11 cellular contexts compared by ENCODE assay signal in genomic region chr5:174581483-174581882, GRCh38.
DNase-seq lines count a peak whose midpoint lies in the region; ATAC-seq and TF ChIP-seq lines count a peak whose summit lies in the region.
"Had no signal": no experiment of that assay in that cellular context is flagged by ENCODE, and none has a peak within 500 bp of the region (broad histone marks: within the 10 kb centered on the region; RNA-seq: fewer than 3 reads in every experiment).

No MANE protein-coding gene starts in this region.

- H3K27ac ChIP-seq in breast epithelium (no peak overlapping the region), PC-3 (ENCODE audit: low read length) (no peak overlapping the region)

- no TSS peak for BruUV-seq in MCF 10A (replicated peaks; lab: Mats Ljungman, UMichigan)
- no TSS peak for BruUV-seq in PC-3 (replicated peaks; lab: Mats Ljungman, UMichigan)

- intact Hi-C loops in MCF 10A (cut with micrococcal nuclease) (no loop called here), breast epithelium (cut with DNase I; ENCODE audit: low total_unique reads) (no loop called here), PC-3 (cut with micrococcal nuclease) (no loop called here)

- H3K4me1 Mint-ChIP-seq in MCF 10A (ENCODE audit: insufficient read depth, unreplicated experiment) (no peaks in the 10 kb centered on the region), type B pancreatic cell (ENCODE audit: unreplicated experiment) (peaks cover 25% of the 10 kb centered on the region)
- H3K4me1 Mint-ChIP-seq: CD4-positive, CD25-positive, alpha-beta regulatory T cell had no signal

- no peaks in the 10 kb centered on the region for H3K27me3 Mint-ChIP-seq in MCF 10A (ENCODE audit: insufficient read depth, unreplicated experiment)
- peaks cover 3% of the 10 kb centered on the region for H3K27me3 Mint-ChIP-seq in type B pancreatic cell
- H3K27me3 Mint-ChIP-seq: CD4-positive, CD25-positive, alpha-beta regulatory T cell; stimulated activated naive CD8-positive, alpha-beta T cell treated with anti-CD3 and anti-CD28 coated beads, Interleukin-15, Interleukin-2, amounts not matched to agents 100 ng/mL and 50 ng/mL, for 24 hours had no signal

- H3K9ac ChIP-seq in PC-3 (ENCODE audit: low read length) = no peak overlapping the region

- H2AFZ ChIP-seq in PC-3 (ENCODE audit: low read length) = no peak overlapping the region

- no peaks in the 10 kb centered on the region for H3K36me3 Mint-ChIP-seq in MCF 10A (ENCODE audit: insufficient read depth, unreplicated experiment)
- H3K36me3 Mint-ChIP-seq in type B pancreatic cell = no peaks in the 10 kb centered on the region
- H3K36me3 Mint-ChIP-seq: CD4-positive, CD25-positive, alpha-beta regulatory T cell had no signal

- H3K27ac Mint-ChIP-seq in MCF 10A (ENCODE audit: low read depth, unreplicated experiment) = no peak overlapping the region
- H3K27ac Mint-ChIP-seq in type B pancreatic cell = no peak overlapping the region
- H3K27ac Mint-ChIP-seq: CD4-positive, CD25-positive, alpha-beta regulatory T cell; stimulated activated naive CD8-positive, alpha-beta T cell treated with anti-CD3 and anti-CD28 coated beads, Interleukin-15, Interleukin-2, amounts not matched to agents 100 ng/mL and 50 ng/mL, for 24 hours had no signal

- H3K4me3 ChIP-seq in breast epithelium (no peak overlapping the region), PC-3 (ENCODE audit: low read length) (no peak overlapping the region), foreskin fibroblast (ENCODE audit: low read depth in 1 of 2, low read length in 2 of 2) (no peak overlapping the region)

- H3K4me2 ChIP-seq in PC-3 (ENCODE audit: low read length) = no peak overlapping the region

- no peaks in the 10 kb centered on the region for H3K4me1 ChIP-seq in breast epithelium
- H3K4me1 ChIP-seq in PC-3 (ENCODE audit: insufficient read depth, low read length) = no peaks in the 10 kb centered on the region

- H3K79me2 ChIP-seq in PC-3 (ENCODE audit: low read length) = no peaks in the 10 kb centered on the region

- DNase-seq in MCF 10A (ENCODE audit: unreplicated experiment) (peak; percentile 68), breast epithelium (ENCODE audit: low spot score in 2 of 2) (no peak), PC-3 (peak; percentile 49), foreskin fibroblast (no peak), type B pancreatic cell (ENCODE audit: extremely low spot score, unreplicated experiment) (no peak), NCI-H510A treated with DMSO at 0.1 percent for 48 hours (lab: John Stamatoyannopoulos, UW) (no peak), NCI-H1048 (lab: John Stamatoyannopoulos, UW) (no peak)
- DNase-seq in activated naive CD4-positive, alpha-beta T cell treated with anti-CD3 and anti-CD28 coated beads, Interleukin-2, amount 50 U/mL, for 16 hours = no peak
- DNase-seq: CD4-positive, CD25-positive, alpha-beta regulatory T cell; NCI-H2029 had no signal

- peaks cover 0 to 3% of the 10 kb centered on the region in 2 donors for H3K27me3 ChIP-seq in breast epithelium
- no peaks in the 10 kb centered on the region for H3K27me3 ChIP-seq in PC-3 (ENCODE audit: low read length)

- no peaks in the 10 kb centered on the region for H3K9me3 Mint-ChIP-seq in MCF 10A (ENCODE audit: unreplicated experiment)
- H3K9me3 Mint-ChIP-seq in type B pancreatic cell = peaks cover 3% of the 10 kb centered on the region

- no peaks in the 10 kb centered on the region for H4K20me1 ChIP-seq in PC-3 (ENCODE audit: low read length)

- TF ChIP-seq POLR2A in breast epithelium (IDR thresholded peaks at IDR 0.05) = no peak

- no peaks in the 10 kb centered on the region for H3K36me3 ChIP-seq in breast epithelium
- H3K36me3 ChIP-seq in PC-3 (ENCODE audit: low read depth, low read length) = no peaks in the 10 kb centered on the region

- H3K9me2 ChIP-seq in PC-3 (replicated peaks; ENCODE audit: low read length) = no peaks in the 10 kb centered on the region

- peak; percentile 28 for TF ChIP-seq CTCF in MCF 10A (IDR thresholded peaks at IDR 0.05; ENCODE audit: unreplicated experiment)
- TF ChIP-seq CTCF in breast epithelium (IDR thresholded peaks at IDR 0.05) = no peak
- peak; percentile 63 for TF ChIP-seq CTCF in PC-3 (conservative IDR thresholded peaks at IDR 0.05; ENCODE audit: low read depth, low read length)
- peak; percentile 33 for TF ChIP-seq CTCF in foreskin fibroblast (IDR thresholded peaks at IDR 0.05; ENCODE audit: low read depth, low read length)
- TF ChIP-seq CTCF in type B pancreatic cell (conservative IDR thresholded peaks at IDR 0.05) = peak; percentile 69

- no peak for ATAC-seq in PC-3

- CTCF ChIA-PET in MCF 10A (lab: Yijun Ruan, JAX) (interaction anchor here (0.6 to 1.5 kb wide), 6 partner anchors 25 to 1013 kb away, joined by 3 read pairs; no protein-coding TSS in a partner anchor), PC-3 (lab: Charles Lee) (no interaction called here)

- H3K4me3 Mint-ChIP-seq in MCF 10A (ENCODE audit: unreplicated experiment) (no peak overlapping the region), type B pancreatic cell (no peak overlapping the region)
- H3K4me3 Mint-ChIP-seq: CD4-positive, CD25-positive, alpha-beta regulatory T cell; stimulated activated naive CD8-positive, alpha-beta T cell treated with anti-CD3 and anti-CD28 coated beads, Interleukin-15, Interleukin-2, amounts not matched to agents 100 ng/mL and 50 ng/mL, for 24 hours had no signal

- no peaks in the 10 kb centered on the region for H3K9me3 ChIP-seq in breast epithelium
- no peaks in the 10 kb centered on the region for H3K9me3 ChIP-seq in PC-3 (ENCODE audit: low read length)

- POLR2A ChIA-PET in MCF 10A (lab: Yijun Ruan, JAX) (interaction anchor here (0.5 to 1.0 kb wide), 2 partner anchors 46 to 48 kb away, joined by 3 read pairs; no protein-coding TSS in a partner anchor), PC-3 (lab: Charles Lee; ENCODE audit: unreplicated experiment) (no interaction called here)

- no peaks in the 10 kb centered on the region for H3F3A ChIP-seq in PC-3 (ENCODE audit: low read length, unreplicated experiment)

Comparison
In these comparisons a context has a peak if more than half of its experiments do, and no peak if none do; other contexts are left out.
1. DNase-seq: peak in MCF 10A (single experiment) and PC-3 (single experiment); none in breast epithelium (0 of 2), foreskin fibroblast (0 of 2), type B pancreatic cell (single experiment), NCI-H510A treated with DMSO at 0.1 percent for 48 hours (single experiment), activated naive CD4-positive, alpha-beta T cell treated with anti-CD3 and anti-CD28 coated beads, Interleukin-2, amount 50 U/mL, for 16 hours (single experiment) and NCI-H1048 (single experiment).
2. CTCF ChIP-seq: peak in MCF 10A (single experiment), PC-3 (single experiment), foreskin fibroblast (single experiment) and type B pancreatic cell (single experiment); none in breast epithelium (0 of 3).